ENCODE assay signal across 13 cellular contexts in the genomic region with DNA sequence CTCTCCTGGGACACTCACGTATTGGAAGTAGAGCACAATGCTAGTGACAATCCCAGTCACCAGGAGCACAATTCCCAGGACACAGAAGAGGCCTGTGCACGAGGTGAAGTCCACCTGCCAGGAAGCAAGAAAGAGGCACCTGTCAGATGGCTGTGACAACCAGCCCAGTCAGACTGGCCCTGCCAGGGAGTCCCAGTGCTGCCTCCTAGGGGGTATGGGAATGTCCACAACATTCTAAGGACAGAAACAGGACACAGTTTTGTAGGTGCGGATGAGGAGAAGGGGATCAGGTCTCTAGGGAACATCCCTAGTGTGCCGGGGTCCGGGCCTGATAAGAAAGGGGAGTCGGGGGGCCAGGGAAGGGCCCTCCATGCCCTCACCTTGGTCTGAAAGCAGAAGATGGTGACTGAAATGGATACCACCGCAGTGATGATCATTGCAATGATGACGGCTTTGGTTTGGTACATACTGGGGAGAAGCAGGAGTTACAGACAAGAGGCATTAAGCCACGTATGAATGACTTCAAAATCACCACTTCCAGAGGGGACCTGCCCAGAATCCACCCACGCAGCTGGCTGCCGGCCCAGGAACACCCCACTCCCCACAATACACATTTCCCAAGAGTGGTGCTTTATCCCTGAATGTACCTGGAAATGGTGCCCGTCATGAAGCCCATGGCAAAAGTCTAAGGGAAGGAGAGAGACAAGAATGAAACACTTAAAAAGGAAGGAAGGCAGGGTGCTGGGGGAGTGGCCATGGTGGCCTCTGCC. TPM values are rescaled to one million over a fixed set of nuclear protein-coding genes. Genes with fewer than 3 reads are reported as not detected.
DNase-seq lines count a peak whose midpoint lies in the region; ATAC-seq, FAIRE-seq and TF ChIP-seq lines count a peak whose summit lies in the region.
"Had no signal": no experiment of that assay in that cellular context is flagged by ENCODE, and none has a peak within 500 bp of the region (broad histone marks: within the 10 kb centered on the region; RNA-seq: fewer than 3 reads in every experiment).

No MANE protein-coding gene starts in this region.

- peak overlapping the region; percentile 37 for H3K27ac Mint-ChIP-seq in activated CD4-positive, alpha-beta T cell treated with anti-CD3 and anti-CD28 coated beads for 36 hours

- H3K27me3 Mint-ChIP-seq in activated CD4-positive, alpha-beta T cell treated with anti-CD3 and anti-CD28 coated beads for 36 hours: no peaks in the 10 kb centered on the region

- H3K4me1 ChIP-seq in RWPE2 (ENCODE audit: insufficient read depth, poor library complexity, severe bottlenecking) (peaks cover 18% of the 10 kb centered on the region), spleen (peaks cover 12 to 50% (median 26%) of the 10 kb centered on the region in 6 donors)

- no peak for ATAC-seq in activated CD4-positive, alpha-beta T cell treated with anti-CD3 and anti-CD28 coated beads for 36 hours
- ATAC-seq in RWPE2 (ENCODE audit: low read depth) (no peak), GM19395 (IDR thresholded peaks at IDR 0.05; ENCODE audit: unreplicated experiment) (no peak)
- ATAC-seq: upper lobe of right lung had no signal

- intact Hi-C loops in activated CD4-positive, alpha-beta T cell treated with anti-CD3 and anti-CD28 coated beads for 36 hours (cut with DNase I, micrococcal nuclease): no loop called here
- intact Hi-C loops in spleen (cut with DNase I; ENCODE audit: low total_unique reads): no loop called here

- H3K36me3 ChIP-seq in RWPE2 (ENCODE audit: low read depth) (peaks cover 95% of the 10 kb centered on the region), spleen (peaks cover 2 to 100% (median 87%) of the 10 kb centered on the region in 6 donors)

- POLR2A ChIA-PET in activated CD4-positive, alpha-beta T cell treated with anti-CD3 and anti-CD28 coated beads for 36 hours (lab: Charles Lee): no interaction called here

- CTCF ChIA-PET in activated CD4-positive, alpha-beta T cell treated with anti-CD3 and anti-CD28 coated beads for 36 hours (lab: Charles Lee): interaction anchor here (0.6 to 7.4 kb wide), 2 partner anchors 10 to 57 kb away, joined by 4 to 205 read pairs; a partner anchor contains a TSS

- TF ChIP-seq CTCF in RWPE2 (IDR thresholded peaks at IDR 0.05; ENCODE audit: poor library complexity, severe bottlenecking): peak; percentile 10
- TF ChIP-seq CTCF in epithelial cell of esophagus (IDR thresholded peaks at IDR 0.05; ENCODE audit: insufficient read depth, low read depth, low read length, missing control alignments): peak; percentile 39
- TF ChIP-seq CTCF in spleen (IDR thresholded peaks at IDR 0.05 in 8 of 11, conservative IDR thresholded peaks at IDR 0.05 in 3 of 11): no peak

- no peak for TF ChIP-seq POLR2A in spleen (IDR thresholded peaks at IDR 0.05)

- H3K4me3 ChIP-seq in RWPE2 (ENCODE audit: severe bottlenecking): no peak overlapping the region
- no peak overlapping the region for H3K4me3 ChIP-seq in epithelial cell of esophagus (ENCODE audit: low read length)
- H3K4me3 ChIP-seq in spleen: no peak overlapping the region
- H3K4me3 ChIP-seq: upper lobe of right lung had no signal

- H3K9me3 Mint-ChIP-seq in activated CD4-positive, alpha-beta T cell treated with anti-CD3 and anti-CD28 coated beads for 36 hours (ENCODE audit: low read depth): no peaks in the 10 kb centered on the region

- DNase-seq in activated CD4-positive, alpha-beta T cell treated with anti-CD3 and anti-CD28 coated beads for 36 hours: no peak
- DNase-seq in activated CD4-positive, alpha-beta T cell treated with anti-CD3 and anti-CD28 coated beads for 48 hours: no peak
- DNase-seq in RWPE2 (ENCODE audit: low spot score): no peak
- DNase-seq in epithelial cell of esophagus (ENCODE audit: low read depth): no peak
- DNase-seq in spleen: peak; percentile 49
- no peak for DNase-seq in frontal cortex (ENCODE audit: low spot score in 2 of 2)
- no peak for DNase-seq in mesenteric fat pad (ENCODE audit: low spot score)
- DNase-seq: Kasumi-1, kidney glomerular epithelial cell, NCI-H446, upper lobe of right lung had no signal

- H3K4me3 Mint-ChIP-seq in activated CD4-positive, alpha-beta T cell treated with anti-CD3 and anti-CD28 coated beads for 36 hours: no peak overlapping the region

- H3K27ac ChIP-seq in RWPE2 (ENCODE audit: poor library complexity, severe bottlenecking) (no peak overlapping the region), spleen (peak overlapping the region in 2 of 8 donors; percentile 13 to 45)
- H3K27ac ChIP-seq: parathyroid adenoma, upper lobe of right lung had no signal

- H3K4me1 Mint-ChIP-seq in activated CD4-positive, alpha-beta T cell treated with anti-CD3 and anti-CD28 coated beads for 36 hours: peaks cover 10% of the 10 kb centered on the region

- H3K27me3 ChIP-seq in RWPE2 (ENCODE audit: insufficient read depth, poor library complexity, severe bottlenecking) (no peaks in the 10 kb centered on the region), spleen (replicated peaks in 1 of 7) (no peaks in the 10 kb centered on the region)
- H3K27me3 ChIP-seq: upper lobe of right lung had no signal

- H3K36me3 Mint-ChIP-seq in activated CD4-positive, alpha-beta T cell treated with anti-CD3 and anti-CD28 coated beads for 36 hours (ENCODE audit: low read depth): peaks cover 50% of the 10 kb centered on the region

- H3K9me3 ChIP-seq in RWPE2 (ENCODE audit: severe bottlenecking): no peaks in the 10 kb centered on the region
- no peaks in the 10 kb centered on the region for H3K9me3 ChIP-seq in spleen
- H3K9me3 ChIP-seq: upper lobe of right lung had no signal

- no peak for FAIRE-seq in frontal cortex (lab: Jason Lieb, UNC)

- WGBS in spleen, 5 donors: 81 to 92% (median 88%) methylated on average over 12 of the region's 12 CpGs

RNA-seq across cellular contexts. Expression of a gene that starts 6.9 kb away (rescaled TPM):
- total RNA-seq in activated CD4-positive, alpha-beta T cell treated with anti-CD3 and anti-CD28 coated beads for 36 hours: 10 to 100 TPM; 17.8 to 18.5 TPM
- total RNA-seq in spleen: 10 to 100 TPM; 41.4 to 61.2 (median 47.7) TPM
- 10 to 100 TPM; 69.0 to 92.1 (median 83.5) TPM for polyA plus RNA-seq in spleen
- total RNA-seq in frontal cortex: 15.1 TPM
- total RNA-seq in mesenteric fat pad: 51.5 TPM

RNA-seq across cellular contexts. Expression of a gene that starts 7.2 kb away (rescaled TPM):
- 10 to 100 TPM; 49.7 to 72.2 TPM for total RNA-seq in activated CD4-positive, alpha-beta T cell treated with anti-CD3 and anti-CD28 coated beads for 36 hours
- 10 to 100 TPM; 55.6 to 84.6 (median 61.9) TPM for total RNA-seq in spleen
- polyA plus RNA-seq in spleen: 10 to 100 TPM; 54.1 to 93.8 (median 65.6) TPM
- total RNA-seq in frontal cortex: 98.2 TPM
- total RNA-seq in mesenteric fat pad: 89.7 TPM

RNA-seq across cellular contexts. Expression of a gene that starts 15.1 kb away (rescaled TPM):
- 10 to 100 TPM; 51.1 to 54.0 TPM for total RNA-seq in activated CD4-positive, alpha-beta T cell treated with anti-CD3 and anti-CD28 coated beads for 36 hours
- 100 to 1,000 TPM in 3 of 7 donors, 10 to 100 TPM in 4; 79.4 to 121 (median 95.9) TPM for total RNA-seq in spleen
- polyA plus RNA-seq in spleen: 10 to 100 TPM; 17.2 to 33.1 (median 27.4) TPM
- 9.4 TPM for total RNA-seq in frontal cortex
- 516 TPM for total RNA-seq in mesenteric fat pad

RNA-seq across cellular contexts. Expression of a gene that starts 16.4 kb away (rescaled TPM):
- total RNA-seq in activated CD4-positive, alpha-beta T cell treated with anti-CD3 and anti-CD28 coated beads for 36 hours: under 1 TPM; 0.11 to 0.40 TPM
- total RNA-seq in spleen (10 to 100 TPM in 1 of 7 donors, 1 to 10 TPM in 6; 2.6 to 13.9 (median 7.3) TPM), frontal cortex (not detected), mesenteric fat pad (34.8 TPM)
- polyA plus RNA-seq in spleen: 1 to 10 TPM; 1.4 to 9.0 (median 2.9) TPM

Comparison
In these comparisons a context has a peak if more than half of its experiments do, and no peak if none do; other contexts are left out.
1. CTCF ChIP-seq: peak in RWPE2 (single experiment) and epithelial cell of esophagus (single experiment); none in spleen (0 of 11).